15 cellular contexts compared by ENCODE assay signal in genomic region chr5:145945620-145946111, GRCh38. TPM values are rescaled to one million over a fixed set of nuclear protein-coding genes. Genes with fewer than 3 reads are reported as not detected.
DNase-seq lines count a peak whose midpoint lies in the region; ATAC-seq and TF ChIP-seq lines count a peak whose summit lies in the region.
"Had no signal": no experiment of that assay in that cellular context is flagged by ENCODE, and none has a peak within 500 bp of the region (broad histone marks: within the 10 kb centered on the region; RNA-seq: fewer than 3 reads in every experiment).

No MANE protein-coding gene starts in this region.

- peak overlapping the region; percentile 75 for H4K91ac ChIP-seq in IMR-90 (ENCODE audit: insufficient read depth, low read depth, low read length)

- H2BK120ac ChIP-seq in IMR-90 (ENCODE audit: low read depth, low read length), result peak overlapping the region; percentile 72

- DNase-seq in A673 (ENCODE audit: low spot score) (no peak), IMR-90 (no peak), mammary epithelial cell (no peak), NCI-H69 (lab: John Stamatoyannopoulos, UW) (no peak)
- no peak for DNase-seq in activated T-helper 1 cell treated with anti-CD3 and anti-CD28 coated beads, Interleukin-12 subunit alpha, Interleukin-12 subunit beta, Interleukin-2, Interleukin-4 antibody, amounts not matched to agents 30 ng/mL and 10 ng/mL and 1 ng/mL, durations not matched to agents 14 hours and 24 hours and 36 hours (ENCODE audit: low spot score)
- DNase-seq: activated CD4-positive, alpha-beta T cell treated with anti-CD3 and anti-CD28 coated beads for 1 hour; activated effector memory CD4-positive, alpha-beta T cell treated with Interleukin-2 at 50 U/mL for 16 hours; cerebellar nuclear complex; DND-41; MM.1S; NK-92 treated with Interleukin-12 subunit alpha and Interleukin-12 subunit beta, amount 100 ng/mL, for 24 hours had no signal

- H3K56ac ChIP-seq in IMR-90 (ENCODE audit: extremely low read depth, insufficient read depth, low read length), result no peak overlapping the region

- peak overlapping the region; percentile 63 for H3K27ac ChIP-seq in A673 (ENCODE audit: low read depth, low read length, poor library complexity, severe bottlenecking)
- H3K27ac ChIP-seq in IMR-90 (ENCODE audit: insufficient read depth, low read length), result no peak overlapping the region; the same call in 1 of the 2 replicates
- peak overlapping the region; percentile 65 for H3K27ac ChIP-seq in mammary epithelial cell (ENCODE audit: insufficient read depth, low read depth, low read length)
- peak overlapping the region; percentile 83 for H3K27ac ChIP-seq in mesodermal cell (ENCODE audit: low read depth, low read length, severe bottlenecking)
- no peak overlapping the region for H3K27ac ChIP-seq in gastroesophageal sphincter

- H3K9ac ChIP-seq in IMR-90 (ENCODE audit: low read depth, low read length) (no peak overlapping the region; the same call in 1 of the 2 replicates), mammary epithelial cell (ENCODE audit: insufficient read depth, low read length) (no peak overlapping the region)

- CTCF ChIA-PET in A673 (lab: Charles Lee), result no interaction called here
- CTCF ChIA-PET in IMR-90 (lab: Yijun Ruan, JAX), result interaction anchor here (0.7 to 1.1 kb wide), 2 partner anchors 11 to 95 kb away, joined by 4 read pairs; no protein-coding TSS in a partner anchor
- CTCF ChIA-PET in mammary epithelial cell (lab: Charles Lee; ENCODE audit: low non-redundant PET), result no interaction called here

- in situ Hi-C loops in IMR-90 (cut with MboI; ENCODE audit: low sequenced_read_pairs), result no loop called here
- in situ Hi-C loops in mammary epithelial cell (cut with MboI; ENCODE audit: low sequenced_read_pairs in 2 of 2), result no loop called here

- peak overlapping the region; percentile 81 for H2BK15ac ChIP-seq in IMR-90 (ENCODE audit: low read depth, low read length)

- H3K9me1 ChIP-seq in IMR-90 (ENCODE audit: insufficient read depth, low read length), result peaks cover 10% of the 10 kb centered on the region

- H3K23ac ChIP-seq in IMR-90 (ENCODE audit: low read depth, low read length), result peak overlapping the region; percentile 21; the same call in 1 of the 2 replicates

- H2BK20ac ChIP-seq in IMR-90 (ENCODE audit: low read depth, low read length), result peak overlapping the region; percentile 70

- peaks cover 48% of the 10 kb centered on the region for H3K4me1 Mint-ChIP-seq in activated T-helper 1 cell treated with anti-CD3 and anti-CD28 coated beads, Interleukin-12 subunit alpha, Interleukin-12 subunit beta, Interleukin-2, Interleukin-4 antibody, amounts not matched to agents 30 ng/mL and 10 ng/mL and 1 ng/mL, durations not matched to agents 14 hours and 24 hours and 36 hours (ENCODE audit: low read depth)
- H3K4me1 Mint-ChIP-seq: memory B cell had no signal

- peak overlapping the region; percentile 39 for H2BK5ac ChIP-seq in IMR-90 (ENCODE audit: low read depth, low read length, poor library complexity, severe bottlenecking)

- peak overlapping the region; percentile 40 for H3K14ac ChIP-seq in IMR-90 (replicated peaks; ENCODE audit: low read depth, low read length)

- no peaks in the 10 kb centered on the region for H3K9me3 Mint-ChIP-seq in activated T-helper 1 cell treated with anti-CD3 and anti-CD28 coated beads, Interleukin-12 subunit alpha, Interleukin-12 subunit beta, Interleukin-2, Interleukin-4 antibody, amounts not matched to agents 30 ng/mL and 10 ng/mL and 1 ng/mL, durations not matched to agents 14 hours and 24 hours and 36 hours
- H3K9me3 Mint-ChIP-seq: memory B cell had no signal

- no TSS peak for BruUV-seq in A673 (replicated peaks; lab: Mats Ljungman, UMichigan)
- no TSS peak for BruUV-seq in IMR-90 (replicated peaks; lab: Mats Ljungman, UMichigan)
- BruUV-seq in mammary epithelial cell (replicated peaks; lab: Mats Ljungman, UMichigan), result no TSS peak

- no peak overlapping the region for H2AK9ac ChIP-seq in IMR-90 (replicated peaks; ENCODE audit: low read depth, low read length, poor library complexity)

- H3K36me3 ChIP-seq in A673 (ENCODE audit: insufficient read depth, low read length, poor library complexity, severe bottlenecking) (peaks cover 7% of the 10 kb centered on the region), IMR-90 (ENCODE audit: control insufficient read depth, insufficient read depth, low read length) (no peaks in the 10 kb centered on the region), mammary epithelial cell (ENCODE audit: insufficient read depth, low read length) (peaks cover 13% of the 10 kb centered on the region), mesodermal cell (ENCODE audit: control insufficient read depth, insufficient read depth, low read length) (no peaks in the 10 kb centered on the region), gastroesophageal sphincter (no peaks in the 10 kb centered on the region)

- H3K36me3 Mint-ChIP-seq in activated T-helper 1 cell treated with anti-CD3 and anti-CD28 coated beads, Interleukin-12 subunit alpha, Interleukin-12 subunit beta, Interleukin-2, Interleukin-4 antibody, amounts not matched to agents 30 ng/mL and 10 ng/mL and 1 ng/mL, durations not matched to agents 14 hours and 24 hours and 36 hours (ENCODE audit: low read depth), result no peaks in the 10 kb centered on the region
- H3K36me3 Mint-ChIP-seq: memory B cell had no signal

- H3K27me3 ChIP-seq in A673 (replicated peaks; ENCODE audit: insufficient read depth, low read depth, low read length, poor library complexity) (no peaks in the 10 kb centered on the region), IMR-90 (ENCODE audit: control insufficient read depth, insufficient read depth, low read length) (peaks cover 12% of the 10 kb centered on the region), mammary epithelial cell (ENCODE audit: insufficient read depth, low read length) (no peaks in the 10 kb centered on the region), gastroesophageal sphincter (no peaks in the 10 kb centered on the region)

- POLR2A ChIA-PET in A673 (lab: Charles Lee; ENCODE audit: low non-redundant PET), result interaction anchor here (0.6 kb wide), 1 partner anchor 9 kb away, joined by 3 read pairs; no protein-coding TSS in a partner anchor
- POLR2A ChIA-PET in IMR-90 (lab: Charles Lee; ENCODE audit: unreplicated experiment), result interaction anchor here (1.0 kb wide), 1 partner anchor 29 kb away, joined by 3 read pairs; no protein-coding TSS in a partner anchor

- peaks cover 45% of the 10 kb centered on the region for H3K4me1 ChIP-seq in A673 (ENCODE audit: insufficient read depth, low read length, poor library complexity, severe bottlenecking)
- H3K4me1 ChIP-seq in IMR-90 (ENCODE audit: control insufficient read depth, insufficient read depth, low read length), result peaks cover 3% of the 10 kb centered on the region; the same call in 1 of the 2 replicates
- H3K4me1 ChIP-seq in mammary epithelial cell (ENCODE audit: insufficient read depth, low read length), result peaks cover 89% of the 10 kb centered on the region
- H3K4me1 ChIP-seq in mesodermal cell (ENCODE audit: control insufficient read depth, insufficient read depth, low read length, poor library complexity, severe bottlenecking), result peaks cover 27% of the 10 kb centered on the region
- H3K4me1 ChIP-seq in gastroesophageal sphincter, result no peaks in the 10 kb centered on the region

- no peak overlapping the region for H3K4me3 Mint-ChIP-seq in activated T-helper 1 cell treated with anti-CD3 and anti-CD28 coated beads, Interleukin-12 subunit alpha, Interleukin-12 subunit beta, Interleukin-2, Interleukin-4 antibody, amounts not matched to agents 30 ng/mL and 10 ng/mL and 1 ng/mL, durations not matched to agents 14 hours and 24 hours and 36 hours
- H3K4me3 Mint-ChIP-seq: memory B cell had no signal

- H3K4me3 ChIP-seq in A673 (ENCODE audit: low read depth, low read length, poor library complexity, severe bottlenecking) (no peak overlapping the region), IMR-90 (ENCODE audit: insufficient read depth, low read depth, low read length) (no peak overlapping the region), mammary epithelial cell (replicated peaks in 1 of 3; ENCODE audit: insufficient read depth in 1 of 3, low read depth in 2 of 3, low read length in 3 of 3) (no peak overlapping the region), mesodermal cell (ENCODE audit: extremely low read depth, insufficient read depth, low read length, poor library complexity, severe bottlenecking) (no peak overlapping the region), gastroesophageal sphincter (no peak overlapping the region)

- peak overlapping the region; percentile 76; the same call in 1 of the 2 replicates for H2AK5ac ChIP-seq in IMR-90 (ENCODE audit: low read depth, low read length)

- H3K27ac Mint-ChIP-seq in activated T-helper 1 cell treated with anti-CD3 and anti-CD28 coated beads, Interleukin-12 subunit alpha, Interleukin-12 subunit beta, Interleukin-2, Interleukin-4 antibody, amounts not matched to agents 30 ng/mL and 10 ng/mL and 1 ng/mL, durations not matched to agents 14 hours and 24 hours and 36 hours, result no peak overlapping the region
- H3K27ac Mint-ChIP-seq: memory B cell had no signal

- peaks cover 36% of the 10 kb centered on the region for H3K27me3 Mint-ChIP-seq in activated T-helper 1 cell treated with anti-CD3 and anti-CD28 coated beads, Interleukin-12 subunit alpha, Interleukin-12 subunit beta, Interleukin-2, Interleukin-4 antibody, amounts not matched to agents 30 ng/mL and 10 ng/mL and 1 ng/mL, durations not matched to agents 14 hours and 24 hours and 36 hours (ENCODE audit: insufficient read depth)

- H2AFZ ChIP-seq in IMR-90 (replicated peaks; ENCODE audit: low read length, poor library complexity) (peak overlapping the region; percentile 37), mammary epithelial cell (ENCODE audit: low read depth, low read length) (no peak overlapping the region)

- H3K18ac ChIP-seq in IMR-90 (ENCODE audit: low read depth, low read length), result peak overlapping the region; percentile 0; the same call in 1 of the 2 replicates

- 100% methylated on average over 1 of the region's 2 CpGs; no CpG with 5 or more reads in 1 of the 2 experiments for WGBS in IMR-90 (ENCODE audit: extremely low coverage in 2 of 2, insufficient read length in 1 of 2), 2 experiments
- WGBS in mammary epithelial cell (ENCODE audit: low coverage, missing lambda C conversion rate), result 95% methylated on average over 2 of the region's 2 CpGs
- WGBS in mesodermal cell (ENCODE audit: insufficient coverage in 2 of 2), 2 experiments, result 83 to 100% methylated on average over 1 to 2 of the region's 2 CpGs
- WGBS in gastroesophageal sphincter (ENCODE audit: low coverage in 1 of 2), 2 donors, result 78% methylated on average over 1 of the region's 2 CpGs; no CpG with 5 or more reads in 1 of the 2 donors

- ATAC-seq in IMR-90 (ENCODE audit: low read depth) (no peak), gastroesophageal sphincter (no peak), GM18861 (IDR thresholded peaks at IDR 0.05; ENCODE audit: unreplicated experiment) (no peak)

- H3K4ac ChIP-seq in IMR-90 (ENCODE audit: low read depth, low read length), result peak overlapping the region; percentile 54

- H4K20me1 ChIP-seq in IMR-90 (ENCODE audit: insufficient read depth, low read length) (no peaks in the 10 kb centered on the region), mammary epithelial cell (ENCODE audit: insufficient read depth, low read length) (no peaks in the 10 kb centered on the region)

- no peak for TF ChIP-seq RAD21 in IMR-90 (IDR thresholded peaks at IDR 0.05; ENCODE audit: low read length)

- H4K5ac ChIP-seq in IMR-90 (ENCODE audit: low read depth, low read length), result peak overlapping the region; percentile 8; the same call in 1 of the 2 replicates

- TF ChIP-seq CTCF in A673 (conservative IDR thresholded peaks at IDR 0.05; ENCODE audit: low read depth, low read length) (no peak), IMR-90 (conservative IDR thresholded peaks at IDR 0.05; ENCODE audit: low read depth, low read length) (no peak), mammary epithelial cell (conservative IDR thresholded peaks at IDR 0.05 in 1 of 2, IDR thresholded peaks at IDR 0.05 in 1 of 2; ENCODE audit: extremely low read depth in 1 of 2, insufficient read depth in 1 of 2, low read depth in 1 of 2, low read length in 2 of 2) (no peak), gastroesophageal sphincter (IDR thresholded peaks at IDR 0.05) (no peak)

- H4K8ac ChIP-seq in IMR-90 (ENCODE audit: low read depth in 2 of 2, low read length in 2 of 2), result peak overlapping the region; percentile 14 to 64; a peak in 2 of 4 replicates

- intact Hi-C loops in A673 (cut with micrococcal nuclease; ENCODE audit: unreplicated experiment) (no loop called here), IMR-90 (cut with micrococcal nuclease) (no loop called here), mammary epithelial cell (cut with micrococcal nuclease) (loop anchor here (1.0 kb wide), 2 partner anchors 8 to 37 kb away; no protein-coding TSS in a partner anchor)
- intact Hi-C loops in activated T-helper 1 cell treated with anti-CD3 and anti-CD28 coated beads, Interleukin-12 subunit alpha, Interleukin-12 subunit beta, Interleukin-2, Interleukin-4 antibody, amounts not matched to agents 30 ng/mL and 10 ng/mL and 1 ng/mL, durations not matched to agents 14 hours and 24 hours and 36 hours (cut with micrococcal nuclease), result loop anchor here (1.0 to 5.0 kb wide), 6 partner anchors 8 to 1753 kb away; partner anchors contain the start of genes RBM27 and TCERG1

- no peaks in the 10 kb centered on the region for H3K79me1 ChIP-seq in IMR-90 (ENCODE audit: low read depth in 1 of 2, low read length in 2 of 2)

- dilution Hi-C loops in IMR-90 (cut with HindIII; ENCODE audit: low sequenced_read_pairs, unreplicated experiment) (no loop called here), mammary epithelial cell (cut with HindIII; ENCODE audit: low sequenced_read_pairs) (no loop called here)

- peaks cover 85% of the 10 kb centered on the region for H3K79me2 ChIP-seq in mammary epithelial cell (ENCODE audit: insufficient read depth, low read length)

- no peaks in the 10 kb centered on the region for H3K9me3 ChIP-seq in A673 (ENCODE audit: low read depth, low read length, poor library complexity, severe bottlenecking)
- no peaks in the 10 kb centered on the region for H3K9me3 ChIP-seq in IMR-90 (ENCODE audit: control insufficient read depth, insufficient read depth, low read length)
- H3K9me3 ChIP-seq in mammary epithelial cell (replicated peaks; ENCODE audit: insufficient read depth, low read length), result no peaks in the 10 kb centered on the region
- H3K9me3 ChIP-seq in mesodermal cell (ENCODE audit: control insufficient read depth, low read length), result no peaks in the 10 kb centered on the region
- no peaks in the 10 kb centered on the region for H3K9me3 ChIP-seq in gastroesophageal sphincter

- TF ChIP-seq POLR2A in IMR-90 (IDR thresholded peaks at IDR 0.05; ENCODE audit: low read depth, low read length) (no peak), gastroesophageal sphincter (IDR thresholded peaks at IDR 0.05) (no peak)

- TF ChIP-seq EP300 in gastroesophageal sphincter (IDR thresholded peaks at IDR 0.05), result no peak

- no peak overlapping the region for H3K4me2 ChIP-seq in IMR-90 (ENCODE audit: low read depth, low read length)
- H3K4me2 ChIP-seq in mammary epithelial cell (ENCODE audit: insufficient read depth, low read depth, low read length), result no peak overlapping the region

RNA-seq across cellular contexts. Expression of gene SH3RF2, which starts 9.3 kb away (rescaled TPM):
- total RNA-seq in A673 (2021) (21.1 and 22.9 TPM in 2 replicates), IMR-90 (2012; rRNA removed) (1.1 and 1.3 TPM in 2 replicates), mammary epithelial cell (10 to 100 TPM; 57.3 to 76.1 TPM), gastroesophageal sphincter (1 to 10 TPM in 3 of 4 donors, under 1 TPM in 1; 0.27 to 5.2 (median 1.0) TPM)
- polyA plus RNA-seq in IMR-90 (2012; rRNA removed) (1.3 and 1.7 TPM in 2 replicates), mammary epithelial cell (27.3 TPM)
- polyA plus RNA-seq in IMR-90 (2012; cell fraction: cytosol; rRNA removed), result 0.49 and 0.74 TPM in 2 replicates
- polyA plus RNA-seq in IMR-90 (2012; cell fraction: nucleus; rRNA removed; ENCODE audit: low replicate concordance), result 4.1 and 4.6 TPM in 2 replicates
- polyA minus RNA-seq in mammary epithelial cell, result 44.5 TPM
- polyA plus RNA-seq in mesodermal cell (2013, experiment 1 of 2), result 5.5 TPM
- polyA plus RNA-seq in mesodermal cell (2013, experiment 2 of 2), result 9.5 TPM
- total RNA-seq in activated T-helper 1 cell treated with anti-CD3 and anti-CD28 coated beads, Interleukin-12 subunit alpha, Interleukin-12 subunit beta, Interleukin-2, Interleukin-4 antibody, amounts not matched to agents 30 ng/mL and 10 ng/mL and 1 ng/mL, durations not matched to agents 14 hours and 24 hours and 36 hours, result 0.18 TPM in 1 of 2 replicates, not detected in the other

Comparison
In these comparisons a context has a peak if more than half of its experiments do, and no peak if none do; other contexts are left out.
1. H3K27ac ChIP-seq: peak in A673 (single experiment), mammary epithelial cell (single experiment) and mesodermal cell (single experiment); none in IMR-90 (single experiment) and gastroesophageal sphincter (0 of 4).
2. intact Hi-C loops: an anchor here in mammary epithelial cell (1.0 kb wide) and activated T-helper 1 cell treated with anti-CD3 and anti-CD28 coated beads, Interleukin-12 subunit alpha, Interleukin-12 subunit beta, Interleukin-2, Interleukin-4 antibody, amounts not matched to agents 30 ng/mL and 10 ng/mL and 1 ng/mL, durations not matched to agents 14 hours and 24 hours and 36 hours (1.0 to 5.0 kb wide); none called in A673 and IMR-90.